Comparison of ENCODE assay signal across 16 cellular contexts in genomic region chr21:39021475-39021832, GRCh38.
DNase-seq lines count a peak whose midpoint lies in the region; ATAC-seq and TF ChIP-seq lines count a peak whose summit lies in the region.
"Had no signal": no experiment of that assay in that cellular context is flagged by ENCODE, and none has a peak within 500 bp of the region (broad histone marks: within the 10 kb centered on the region; RNA-seq: fewer than 3 reads in every experiment).

No MANE protein-coding gene starts in this region.

- H3K4me3 ChIP-seq in esophagus (ENCODE audit: low read depth in 1 of 2, low read length in 2 of 2) (no peak overlapping the region), osteoblast (ENCODE audit: insufficient read depth, low read length) (no peak overlapping the region), vagina (no peak overlapping the region)

- no peak for ATAC-seq in GM18907 (IDR thresholded peaks at IDR 0.05; ENCODE audit: unreplicated experiment)
- ATAC-seq: effector memory CD8-positive, alpha-beta T cell had no signal

- TF ChIP-seq CTCF in osteoblast (IDR thresholded peaks at IDR 0.05; ENCODE audit: extremely low read depth, low read depth, low read length): no peak
- no peak for TF ChIP-seq CTCF in vagina (IDR thresholded peaks at IDR 0.05)

- no peaks in the 10 kb centered on the region for H4K20me1 ChIP-seq in osteoblast (ENCODE audit: insufficient read depth, low read length)

- H3K27ac ChIP-seq in esophagus (ENCODE audit: low read depth in 2 of 2, low read length in 1 of 2): peak overlapping the region; percentile 45 to 62
- H3K27ac ChIP-seq in osteoblast (ENCODE audit: low read depth, low read length): no peak overlapping the region
- H3K27ac ChIP-seq in vagina: peak overlapping the region; percentile 67
- H3K27ac ChIP-seq: 22Rv1, neutrophil had no signal

- H3K9me3 ChIP-seq in esophagus (ENCODE audit: control insufficient read depth in 2 of 2, insufficient read depth in 1 of 2, low read depth in 1 of 2, low read length in 1 of 2) (peaks cover 0 to 4% of the 10 kb centered on the region in 2 donors), osteoblast (ENCODE audit: low read depth, low read length) (peaks cover 3% of the 10 kb centered on the region), vagina (no peaks in the 10 kb centered on the region)
- H3K9me3 ChIP-seq: neutrophil had no signal

- no peak overlapping the region for H3K4me2 ChIP-seq in osteoblast (ENCODE audit: insufficient read depth, low read length)

- H3K4me1 ChIP-seq in esophagus (ENCODE audit: control insufficient read depth in 2 of 2, insufficient read depth in 2 of 2, low read length in 1 of 2) (peaks cover 0 to 9% of the 10 kb centered on the region in 2 donors), osteoblast (ENCODE audit: insufficient read depth, low read length) (peaks cover 26% of the 10 kb centered on the region), vagina (peaks cover 34% of the 10 kb centered on the region)

- H3K36me3 ChIP-seq in esophagus (ENCODE audit: control insufficient read depth in 2 of 2, insufficient read depth in 2 of 2, low read length in 1 of 2) (no peaks in the 10 kb centered on the region), osteoblast (ENCODE audit: insufficient read depth, low read length) (no peaks in the 10 kb centered on the region), vagina (no peaks in the 10 kb centered on the region)
- H3K36me3 ChIP-seq: neutrophil had no signal

- intact Hi-C loops in vagina (cut with DNase I): no loop called here

- no peaks in the 10 kb centered on the region for H3K27me3 ChIP-seq in esophagus (ENCODE audit: control insufficient read depth in 1 of 2, insufficient read depth in 2 of 2, low read length in 2 of 2)
- no peaks in the 10 kb centered on the region for H3K27me3 ChIP-seq in osteoblast (ENCODE audit: insufficient read depth, low read length)
- H3K27me3 ChIP-seq in vagina: no peaks in the 10 kb centered on the region
- H3K27me3 ChIP-seq: neutrophil had no signal

- peak overlapping the region; percentile 2 for H2AFZ ChIP-seq in osteoblast (ENCODE audit: low read length)

- peak in 2 of 3 experiments; percentile 53 to 62 for DNase-seq in NCI-H1417 (lab: John Stamatoyannopoulos, UW)
- DNase-seq in NCI-H1417 treated with DMSO at 0.1 percent for 48 hours (lab: John Stamatoyannopoulos, UW): no peak
- DNase-seq in osteoblast (ENCODE audit: insufficient read length, low spot score, missing footprints): no peak
- no peak for DNase-seq in vagina (ENCODE audit: extremely low spot score in 2 of 2)
- no peak for DNase-seq in DMS114 treated with DMSO at 0.1 percent for 48 hours (lab: John Stamatoyannopoulos, UW; ENCODE audit: unreplicated experiment)
- DNase-seq in activated CD4-positive, alpha-beta T cell treated with anti-CD3 and anti-CD28 coated beads for 48 hours: no peak
- DNase-seq: activated T-cell treated with anti-CD3 and anti-CD28 coated beads, Interleukin-2, amount 50 U/mL, for 1 hour; CD4-positive, CD25-positive, alpha-beta regulatory T cell; effector memory CD8-positive, alpha-beta T cell; NCI-H187 treated with DMSO at 0.1 percent for 48 hours; NCI-H524 treated with DMSO at 0.1 percent for 48 hours; stimulated activated naive CD4-positive, alpha-beta T cell treated with Interleukin-2 at 50 U/mL for 16 hours had no signal

- no peaks in the 10 kb centered on the region for H3K79me2 ChIP-seq in osteoblast (ENCODE audit: insufficient read depth, low read length)

- 51 to 65% methylated on average over 7 of the region's 7 CpGs for WGBS in esophagus, 2 donors

- no peak for TF ChIP-seq POLR2A in vagina (IDR thresholded peaks at IDR 0.05)

Comparison
In these comparisons a context has a peak if more than half of its experiments do, and no peak if none do; other contexts are left out.
1. DNase-seq: peak in NCI-H1417 (2 of 3); none in NCI-H1417 treated with DMSO at 0.1 percent for 48 hours (single experiment), osteoblast (single experiment), vagina (0 of 2), DMS114 treated with DMSO at 0.1 percent for 48 hours (single experiment) and activated CD4-positive, alpha-beta T cell treated with anti-CD3 and anti-CD28 coated beads for 48 hours (single experiment).